In the genomic region with DNA sequence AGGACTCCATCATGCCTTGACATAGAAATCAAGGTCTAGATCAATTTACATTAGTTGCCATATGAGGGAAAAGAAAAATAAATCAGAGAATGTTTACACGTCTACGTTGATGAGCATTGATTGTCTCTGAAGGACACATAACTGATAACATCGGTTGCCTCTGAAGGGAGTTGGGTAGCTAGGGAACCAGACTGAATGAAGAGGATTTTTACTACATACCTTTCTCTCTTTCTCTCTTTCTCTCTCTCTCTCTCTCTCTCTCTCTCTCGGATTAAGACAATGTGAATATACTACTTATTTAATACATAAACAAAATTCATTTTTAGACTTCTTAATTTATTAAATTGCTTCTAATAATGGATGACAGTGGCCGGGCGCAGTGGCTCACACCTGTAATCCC, we compare ENCODE assay signal across 10 cellular contexts.
"Had no signal": no experiment of that assay in that cellular context is flagged by ENCODE, and none has a peak within 500 bp of the region (broad histone marks: within the 10 kb centered on the region; RNA-seq: fewer than 3 reads in every experiment).

No MANE protein-coding gene starts in this region.

- H2AFZ ChIP-seq: GM23338 had no signal

- DNase-seq: GOT3, H7, H9, HCEC 1CT, HFFc6 had no signal

- FAIRE-seq: H1, H54 had no signal

- H3K4me1 ChIP-seq: HAP-1 had no signal

- H3K27ac Mint-ChIP-seq: GM23338, H9, HFFc6 had no signal

- H3K4me3 ChIP-seq: GM23338, HAP-1 had no signal

- H3K36me3 ChIP-seq: HAP-1 had no signal

- H3K4me3 Mint-ChIP-seq: GM23338, H9, HFFc6 had no signal

- H3K9me3 ChIP-seq: HAP-1 had no signal

- H3K4me2 ChIP-seq: GM23338 had no signal

- ATAC-seq: GM23338, HCT116 had no signal

- H3K9me3 Mint-ChIP-seq: GM23338, H9, HFFc6 had no signal
